Comparison of ENCODE assay signal across 9 cellular contexts in genomic region chr16:85552980-85553435, GRCh38.
DNase-seq lines count a peak whose midpoint lies in the region; ATAC-seq and TF ChIP-seq lines count a peak whose summit lies in the region.
"Had no signal": no experiment of that assay in that cellular context is flagged by ENCODE, and none has a peak within 500 bp of the region (broad histone marks: within the 10 kb centered on the region; RNA-seq: fewer than 3 reads in every experiment).

No MANE protein-coding gene starts in this region.

- H3K4me3 ChIP-seq in right atrium auricular region (peak overlapping the region; percentile 56 to 91), lower leg skin (ENCODE audit: low read depth, poor library complexity, severe bottlenecking) (peak overlapping the region; percentile 14), uterus (peak overlapping the region; percentile 78 to 87)

- no peak for ATAC-seq in Right ventricle myocardium inferior
- ATAC-seq in activated naive CD8-positive, alpha-beta T cell treated with anti-CD3 and anti-CD28 coated beads, Interleukin-2, amount 10 ng/mL, durations not matched to agents 7 days and 5 days (ENCODE audit: low read depth), result peak; percentile 10
- no peak for ATAC-seq in HG03108 (IDR thresholded peaks at IDR 0.05; ENCODE audit: unreplicated experiment)

- H3K9me3 ChIP-seq in right atrium auricular region (no peaks in the 10 kb centered on the region), uterus (no peaks in the 10 kb centered on the region)

- intact Hi-C loops in Right ventricle myocardium inferior (cut with DNase I) (loop anchor here (5.0 kb wide), 3 partner anchors 36 to 131 kb away; no protein-coding TSS in a partner anchor), lower leg skin (cut with DNase I; ENCODE audit: low total_unique reads) (no loop called here), uterus (cut with DNase I; ENCODE audit: low total_unique reads) (no loop called here)

- POLR2A ChIA-PET in activated naive CD8-positive, alpha-beta T cell treated with anti-CD3 and anti-CD28 coated beads, Interleukin-2, amount 10 ng/mL, durations not matched to agents 7 days and 5 days (lab: Charles Lee), result interaction anchor here (0.7 to 9.7 kb wide), 12 partner anchors 9 to 242 kb away, joined by 3 to 175 read pairs (median 6); partner anchors contain the start of gene GSE1

- TF ChIP-seq POLR2A in lower leg skin (IDR thresholded peaks at IDR 0.05), result no peak
- TF ChIP-seq POLR2A in uterus (IDR thresholded peaks at IDR 0.05), result no peak

- DNase-seq in right atrium auricular region (ENCODE audit: low spot score) (no peak), Right ventricle myocardium inferior (ENCODE audit: missing footprints) (no peak), lower leg skin (ENCODE audit: low spot score in 2 of 2) (no peak), uterus (no peak), caudate nucleus (lab: John Stamatoyannopoulos, UW) (no peak), globus pallidus (ENCODE audit: low spot score) (no peak)
- DNase-seq in activated naive CD8-positive, alpha-beta T cell treated with anti-CD3 and anti-CD28 coated beads, Interleukin-2, amount 10 ng/mL, durations not matched to agents 7 days and 5 days, result no peak

- 5 to 15% methylated on average over 10 to 29 of the region's 43 CpGs for WGBS in lower leg skin, 2 donors

- H3K36me3 Mint-ChIP-seq in activated naive CD8-positive, alpha-beta T cell treated with anti-CD3 and anti-CD28 coated beads, Interleukin-2, amount 10 ng/mL, durations not matched to agents 7 days and 5 days, result no peaks in the 10 kb centered on the region

- peak overlapping the region; percentile 88 to 92 for H3K27ac ChIP-seq in right atrium auricular region
- peak overlapping the region; percentile 90 to 91 for H3K27ac ChIP-seq in uterus
- no peak overlapping the region for H3K27ac ChIP-seq in caudate nucleus (ENCODE audit: low read depth, low read length)

- peaks cover 26% of the 10 kb centered on the region for H3K4me1 Mint-ChIP-seq in activated naive CD8-positive, alpha-beta T cell treated with anti-CD3 and anti-CD28 coated beads, Interleukin-2, amount 10 ng/mL, durations not matched to agents 7 days and 5 days

- no peaks in the 10 kb centered on the region for H3K9me3 Mint-ChIP-seq in activated naive CD8-positive, alpha-beta T cell treated with anti-CD3 and anti-CD28 coated beads, Interleukin-2, amount 10 ng/mL, durations not matched to agents 7 days and 5 days
- H3K9me3 Mint-ChIP-seq: activated naive CD4-positive, alpha-beta T cell treated with anti-CD3 and anti-CD28 coated beads, Interleukin-2, amount 50 U/mL, for 72 hours had no signal

- H3K4me1 ChIP-seq in right atrium auricular region (peaks cover 0 to 50% of the 10 kb centered on the region in 2 donors), uterus (peaks cover 0 to 9% of the 10 kb centered on the region in 2 donors)

- TF ChIP-seq CTCF in right atrium auricular region (IDR thresholded peaks at IDR 0.05) (no peak), lower leg skin (IDR thresholded peaks at IDR 0.05) (no peak), uterus (IDR thresholded peaks at IDR 0.05) (no peak)

- H3K27me3 ChIP-seq in right atrium auricular region (no peaks in the 10 kb centered on the region), uterus (no peaks in the 10 kb centered on the region)

- H3K27me3 Mint-ChIP-seq in activated naive CD8-positive, alpha-beta T cell treated with anti-CD3 and anti-CD28 coated beads, Interleukin-2, amount 10 ng/mL, durations not matched to agents 7 days and 5 days, result no peaks in the 10 kb centered on the region

- H3K4me3 Mint-ChIP-seq in activated naive CD8-positive, alpha-beta T cell treated with anti-CD3 and anti-CD28 coated beads, Interleukin-2, amount 10 ng/mL, durations not matched to agents 7 days and 5 days, result peak overlapping the region; percentile 78

- H3K27ac Mint-ChIP-seq in activated naive CD8-positive, alpha-beta T cell treated with anti-CD3 and anti-CD28 coated beads, Interleukin-2, amount 10 ng/mL, durations not matched to agents 7 days and 5 days, result peak overlapping the region; percentile 77

- no peaks in the 10 kb centered on the region for H3K36me3 ChIP-seq in right atrium auricular region
- H3K36me3 ChIP-seq in uterus, result no peaks in the 10 kb centered on the region

Comparison
In these comparisons a context has a peak if more than half of its experiments do, and no peak if none do; other contexts are left out.
1. H3K4me3 ChIP-seq: peak in every context shown above with its lines; median percentile 82 in uterus; 74 in right atrium auricular region; 14 in lower leg skin.